ENCODE assay signal across 19 cellular contexts in the genomic region with DNA sequence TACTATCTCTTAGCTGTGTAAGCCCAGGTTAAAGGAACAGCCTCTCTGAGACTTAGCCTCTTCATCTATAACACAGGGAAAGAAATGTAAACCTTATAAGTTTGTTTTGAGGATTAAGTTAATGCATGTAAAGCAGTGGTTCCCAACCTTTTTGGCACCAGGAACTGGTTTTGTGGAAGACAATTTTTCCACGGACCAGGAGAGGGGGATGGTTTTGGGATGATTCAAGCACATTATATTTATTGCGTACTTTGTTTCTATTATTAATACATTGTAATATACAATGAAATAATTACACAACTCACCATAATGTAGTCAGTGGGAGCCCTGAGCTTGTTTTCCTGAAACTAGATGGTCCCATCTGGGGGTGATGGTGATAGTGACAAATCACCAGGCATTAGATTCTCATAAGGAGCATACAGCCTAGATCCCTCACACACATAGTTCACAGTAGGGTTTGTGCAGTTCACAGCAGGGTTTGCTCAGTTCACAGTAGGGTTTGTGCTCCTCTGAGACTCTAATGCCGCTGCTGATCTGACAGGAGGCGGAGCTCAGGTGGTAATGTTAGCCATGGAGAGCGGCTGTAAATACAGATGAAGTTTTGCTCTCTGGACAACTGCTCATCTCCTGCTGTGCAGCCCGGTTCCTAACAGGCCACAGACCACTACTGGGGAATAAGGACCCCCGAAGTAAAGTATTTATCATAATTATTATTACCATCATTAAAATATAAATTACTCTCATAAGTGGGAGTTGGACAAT.
"Had no signal": no experiment of that assay in that cellular context is flagged by ENCODE, and none has a peak within 500 bp of the region (broad histone marks: within the 10 kb centered on the region; RNA-seq: fewer than 3 reads in every experiment).

No MANE protein-coding gene starts in this region.

- H3K4me3 ChIP-seq: cardiac muscle cell, gastrocnemius medialis, pancreas, tibial artery had no signal

- H3K27ac Mint-ChIP-seq: activated naive CD8-positive, alpha-beta T cell; activated T-helper 17 cell treated with anti-CD3 and anti-CD28 coated beads, Interleukin-2, amount 50 U/mL, for 72 hours; natural killer cell treated with Interleukin-12 subunit alpha and Interleukin-12 subunit beta and Interleukin-15 and Interleukin-18, amount 100 ng/mL, for 72 hours; stimulated activated effector memory CD8-positive, alpha-beta T cell treated with anti-CD3 and anti-CD28 coated beads, Interleukin-12 subunit alpha, Interleukin-12 subunit beta, amount 100 ng/mL, for 72 hours had no signal

- H3K4me1 Mint-ChIP-seq: activated T-helper 17 cell treated with anti-CD3 and anti-CD28 coated beads, Interleukin-2, amount 50 U/mL, for 72 hours; stimulated activated naive CD8-positive, alpha-beta T cell treated with anti-CD3 and anti-CD28 coated beads, Interleukin-15, amount 100 ng/mL, for 72 hours had no signal

- H3K4me1 ChIP-seq: pancreas had no signal

- H3K27me3 ChIP-seq: cardiac muscle cell, gastrocnemius medialis, pancreas, tibial artery had no signal

- H3K27me3 Mint-ChIP-seq: activated T-helper 17 cell treated with anti-CD3 and anti-CD28 coated beads, Interleukin-2, amount 50 U/mL, for 72 hours; stimulated activated naive CD8-positive, alpha-beta T cell treated with anti-CD3 and anti-CD28 coated beads, Interleukin-15, amount 100 ng/mL, for 72 hours had no signal

- DNase-seq: activated CD4-positive, alpha-beta T cell treated with anti-CD3 and anti-CD28 coated beads for 1 hour; activated CD4-positive, alpha-beta T cell treated with anti-CD3 and anti-CD28 coated beads, Interleukin-2, amount 50 U/mL, for 1 hour; activated T-cell treated with anti-CD3 and anti-CD28 coated beads, Interleukin-2, amount 50 U/mL, for 1 hour; effector memory CD4-positive, alpha-beta T cell; gastrocnemius medialis; head of caudate nucleus; left ventricle myocardium superior; mammary epithelial cell; pancreas; right cardiac atrium; stimulated activated CD4-positive, alpha-beta T cell treated with anti-CD3 and anti-CD28 coated beads, Interleukin-2, amount 100 ng/mL, for 24 hours; stimulated activated naive CD8-positive, alpha-beta T cell treated with anti-CD3 and anti-CD28 coated beads, Interleukin-15, amount 100 ng/mL, for 72 hours; T-helper 1 cell; tibial artery had no signal

- H3K36me3 Mint-ChIP-seq: activated naive CD8-positive, alpha-beta T cell; natural killer cell treated with Interleukin-12 subunit alpha and Interleukin-12 subunit beta and Interleukin-15 and Interleukin-18, amount 100 ng/mL, for 72 hours; stimulated activated effector memory CD8-positive, alpha-beta T cell treated with anti-CD3 and anti-CD28 coated beads, Interleukin-12 subunit alpha, Interleukin-12 subunit beta, amount 100 ng/mL, for 72 hours had no signal

- H3K9me3 Mint-ChIP-seq: activated T-helper 17 cell treated with anti-CD3 and anti-CD28 coated beads, Interleukin-2, amount 50 U/mL, for 72 hours; natural killer cell treated with Interleukin-12 subunit alpha and Interleukin-12 subunit beta and Interleukin-15 and Interleukin-18, amount 100 ng/mL, for 72 hours; stimulated activated effector memory CD8-positive, alpha-beta T cell treated with anti-CD3 and anti-CD28 coated beads, Interleukin-12 subunit alpha, Interleukin-12 subunit beta, amount 100 ng/mL, for 72 hours; stimulated activated naive CD8-positive, alpha-beta T cell treated with anti-CD3 and anti-CD28 coated beads, Interleukin-15, amount 100 ng/mL, for 72 hours had no signal

- H3K4me3 Mint-ChIP-seq: activated naive CD8-positive, alpha-beta T cell; activated T-helper 17 cell treated with anti-CD3 and anti-CD28 coated beads, Interleukin-2, amount 50 U/mL, for 72 hours; natural killer cell treated with Interleukin-12 subunit alpha and Interleukin-12 subunit beta and Interleukin-15 and Interleukin-18, amount 100 ng/mL, for 72 hours; stimulated activated effector memory CD8-positive, alpha-beta T cell treated with anti-CD3 and anti-CD28 coated beads, Interleukin-12 subunit alpha, Interleukin-12 subunit beta, amount 100 ng/mL, for 72 hours; stimulated activated naive CD8-positive, alpha-beta T cell treated with anti-CD3 and anti-CD28 coated beads, Interleukin-15, amount 100 ng/mL, for 72 hours had no signal

- H3K27ac ChIP-seq: cardiac muscle cell, gastrocnemius medialis, pancreas had no signal

- H3K9me3 ChIP-seq: gastrocnemius medialis, pancreas, tibial artery had no signal

- H3K36me3 ChIP-seq: cardiac muscle cell, gastrocnemius medialis, pancreas, tibial artery had no signal

- ATAC-seq: activated T-helper 17 cell treated with anti-CD3 and anti-CD28 coated beads, Interleukin-2, amount 50 U/mL, for 72 hours; gastrocnemius medialis; natural killer cell treated with Interleukin-12 subunit alpha and Interleukin-12 subunit beta and Interleukin-15 and Interleukin-18, amount 100 ng/mL, for 72 hours; pancreas; stimulated activated effector memory CD8-positive, alpha-beta T cell treated with anti-CD3 and anti-CD28 coated beads, Interleukin-12 subunit alpha, Interleukin-12 subunit beta, amount 100 ng/mL, for 72 hours; stimulated activated naive CD8-positive, alpha-beta T cell treated with anti-CD3 and anti-CD28 coated beads, Interleukin-15, amount 100 ng/mL, for 72 hours had no signal
